Comparison of ENCODE assay signal across 1 cellular context in genomic region chr11:47552581-47553416, GRCh38.
A peak's percentile ranks its signal among the peaks of the same experiment; 100 is the strongest.
TF ChIP-seq lines count a peak whose summit lies in the region.

CELF1 (minus strand) TSS chr11:47553132; CDS start chr11:47499523, 53,609 bp downstream.

TF ChIP-seq in K562, 482 proteins besides CTCF, POLR2A, EP300 and RAD21 (continued from another document and continues in another):
- TF ChIP-seq GABPB2 (CRISPR knock-in tag; conservative IDR thresholded peaks at IDR 0.05): no peak
- TF ChIP-seq KDM1A (IDR thresholded peaks at IDR 0.05): no peak
- no peak for TF ChIP-seq ATF2 (CRISPR knock-in tag; IDR thresholded peaks at IDR 0.05)
- no peak for TF ChIP-seq SREBF1 (IDR thresholded peaks at IDR 0.05; ENCODE audit: borderline replicate concordance, low read depth, low read length)
- no peak for TF ChIP-seq ZNF274 (IDR thresholded peaks at IDR 0.05; ENCODE audit: borderline replicate concordance, low read depth, low read length)
- TF ChIP-seq TBP (optimal IDR thresholded peaks at IDR 0.05; ENCODE audit: low read depth, low read length): peak; percentile 54
- TF ChIP-seq PRMT5 (CRISPR knock-in tag; IDR thresholded peaks at IDR 0.05): no peak
- peak; percentile 88 for TF ChIP-seq NKRF (IDR thresholded peaks at IDR 0.05; ENCODE audit: borderline replicate concordance)
- no peak for TF ChIP-seq E2F1 (CRISPR knock-in tag; IDR thresholded peaks at IDR 0.05)
- TF ChIP-seq TCF3 (CRISPR knock-in tag; IDR thresholded peaks at IDR 0.05): no peak; the same call in none of the 2 replicates
- no peak for TF ChIP-seq BRCA1 (IDR thresholded peaks at IDR 0.05)
- no peak for TF ChIP-seq BRCA1 (CRISPR knock-in tag; IDR thresholded peaks at IDR 0.05)
- no peak for TF ChIP-seq ZNF398 (CRISPR knock-in tag; IDR thresholded peaks at IDR 0.05)
- no peak for TF ChIP-seq CCAR2 (IDR thresholded peaks at IDR 0.05; ENCODE audit: low read depth, low read length)
- no peak for TF ChIP-seq DPF2 (IDR thresholded peaks at IDR 0.05)
- peak; percentile 38; the same call in 1 of the 2 replicates for TF ChIP-seq FOXP4 (CRISPR knock-in tag; IDR thresholded peaks at IDR 0.05; ENCODE audit: borderline replicate concordance)
- no peak for TF ChIP-seq EWSR1 (IDR thresholded peaks at IDR 0.05; ENCODE audit: borderline replicate concordance, low read depth, partially characterized antibody)
- TF ChIP-seq ATF3 (IDR thresholded peaks at IDR 0.05): no peak
- 0 out of 2 replicates have a peak, but pooled peaks have one; percentile 21 for TF ChIP-seq ATF3 (CRISPR knock-in tag; conservative IDR thresholded peaks at IDR 0.05)
- no peak for TF ChIP-seq PKNOX1 (IDR thresholded peaks at IDR 0.05)
- TF ChIP-seq L3MBTL2 (IDR thresholded peaks at IDR 0.05): peak; percentile 12; the same call in 1 of the 2 replicates
- no peak for TF ChIP-seq TAF15 (IDR thresholded peaks at IDR 0.05; ENCODE audit: low read depth, low read length)
- no peak for TF ChIP-seq ZNF184 (CRISPR knock-in tag; IDR thresholded peaks at IDR 0.05)
- no peak for TF ChIP-seq NFE2 (IDR thresholded peaks at IDR 0.05; ENCODE audit: low read depth)
- no peak for TF ChIP-seq SAFB2 (IDR thresholded peaks at IDR 0.05; ENCODE audit: borderline replicate concordance, low read depth, low read length, severe bottlenecking)
- no peak for TF ChIP-seq CHD1 (IDR thresholded peaks at IDR 0.05; ENCODE audit: low read length)
- TF ChIP-seq HNRNPH1 (optimal IDR thresholded peaks at IDR 0.05; ENCODE audit: low read depth, low read length): no peak
- no peak; a peak in 2 of 4 replicates for TF ChIP-seq SIN3A (IDR thresholded peaks at IDR 0.05; ENCODE audit: borderline replicate concordance in 2 of 2, control insufficient read depth in 1 of 2, low read depth in 2 of 2, low read length in 2 of 2)
- TF ChIP-seq TFAP4 (CRISPR knock-in tag; IDR thresholded peaks at IDR 0.05; ENCODE audit: borderline replicate concordance): peak; percentile 18; the same call in 1 of the 2 replicates
- TF ChIP-seq TRIM28 (IDR thresholded peaks at IDR 0.05): no peak
- peak; percentile 54; the same call in 1 of the 2 replicates for TF ChIP-seq JUN (IDR thresholded peaks at IDR 0.05; ENCODE audit: borderline replicate concordance, low read depth, low read length)
- TF ChIP-seq JUN (CRISPR knock-in tag; IDR thresholded peaks at IDR 0.05; ENCODE audit: borderline replicate concordance): no peak
- TF ChIP-seq CC2D1A (IDR thresholded peaks at IDR 0.05): no peak
- TF ChIP-seq ZNF3 (CRISPR knock-in tag; IDR thresholded peaks at IDR 0.05): no peak
- TF ChIP-seq AFF4 (CRISPR knock-in tag; IDR thresholded peaks at IDR 0.05): no peak
- TF ChIP-seq GABPA (tag; conservative IDR thresholded peaks at IDR 0.05; ENCODE audit: low read depth): peak; percentile 95
- no peak for TF ChIP-seq CREBBP (IDR thresholded peaks at IDR 0.05; ENCODE audit: low read depth, low read length)
- peak; percentile 83 for TF ChIP-seq ZFX (CRISPR knock-in tag; IDR thresholded peaks at IDR 0.05)
- no peak for TF ChIP-seq BRF1 (IDR thresholded peaks at IDR 0.05; ENCODE audit: borderline replicate concordance, extremely low read depth, insufficient read length)
- no peak for TF ChIP-seq CBFA2T3 (IDR thresholded peaks at IDR 0.05)
- no peak for TF ChIP-seq POLR3A (IDR thresholded peaks at IDR 0.05; ENCODE audit: borderline replicate concordance, extremely low read depth, insufficient read depth, insufficient read length)
- TF ChIP-seq MAFK (IDR thresholded peaks at IDR 0.05; ENCODE audit: low read length): no peak
- TF ChIP-seq ZNF140 (CRISPR knock-in tag; IDR thresholded peaks at IDR 0.05): no peak
- peak; percentile 78 to 82 for TF ChIP-seq MNT (conservative IDR thresholded peaks at IDR 0.05)
- TF ChIP-seq RUNX1 (IDR thresholded peaks at IDR 0.05; ENCODE audit: low read depth): no peak
- no peak for TF ChIP-seq THAP7 (CRISPR knock-in tag; IDR thresholded peaks at IDR 0.05)
